In genomic region chr13:73063166-73063565, GRCh38 we compare ENCODE assay signal across 21 cellular contexts. TPM values are rescaled to one million over a fixed set of nuclear protein-coding genes. Genes with fewer than 3 reads are reported as not detected.
DNase-seq lines count a peak whose midpoint lies in the region; ATAC-seq and TF ChIP-seq lines count a peak whose summit lies in the region.
"Had no signal": no experiment of that assay in that cellular context is flagged by ENCODE, and none has a peak within 500 bp of the region (broad histone marks: within the 10 kb centered on the region; RNA-seq: fewer than 3 reads in every experiment).

No MANE protein-coding gene starts in this region.

- peaks cover 9 to 54% (median 23%) of the 10 kb centered on the region in 4 donors for H3K4me1 ChIP-seq in stomach

- ATAC-seq in GM19397 (IDR thresholded peaks at IDR 0.05; ENCODE audit: unreplicated experiment) = no peak
- ATAC-seq: activated CD8-positive, alpha-beta T cell treated with anti-CD3 and anti-CD28 coated beads, Interleukin-2, amount 10 ng/mL, durations not matched to agents 7 days and 5 days; activated naive CD8-positive, alpha-beta T cell treated with anti-CD3 and anti-CD28 coated beads, Interleukin-2, amount 50 U/mL, for 24 hours; body of pancreas; heart left ventricle; Right ventricle myocardium inferior had no signal

- H3K36me3 ChIP-seq in stomach = peaks cover 5 to 25% (median 19%) of the 10 kb centered on the region in 4 donors

- no peak for TF ChIP-seq POLR2A in stomach (IDR thresholded peaks at IDR 0.05)

- H3K27me3 ChIP-seq in stomach = no peaks in the 10 kb centered on the region
- peaks cover 0 to 1% (median 0%) of the 10 kb centered on the region in 45 donors for H3K27me3 ChIP-seq in dorsolateral prefrontal cortex
- H3K27me3 ChIP-seq: body of pancreas had no signal

- DNase-seq in HT-29 (ENCODE audit: low spot score) (peak; percentile 65), caudate nucleus (lab: John Stamatoyannopoulos, UW) (no peak), mesothelial cell of epicardium (ENCODE audit: low spot score in 2 of 2, unreplicated experiment in 2 of 2) (no peak), stomach (no peak), dorsolateral prefrontal cortex (no peak), SIG-M5 (lab: John Stamatoyannopoulos, UW) (no peak)
- DNase-seq: activated CD4-positive, alpha-beta T cell treated with anti-CD3 and anti-CD28 coated beads for 1 hour; activated CD8-positive, alpha-beta T cell treated with anti-CD3 and anti-CD28 coated beads, Interleukin-2, amount 10 ng/mL, durations not matched to agents 7 days and 5 days; activated gamma-delta T cell; activated naive CD8-positive, alpha-beta T cell treated with anti-CD3 and anti-CD28 coated beads, Interleukin-2, amount 50 U/mL, for 24 hours; body of pancreas; CD4-positive, CD25-positive, alpha-beta regulatory T cell; DMS 273 treated with DMSO at 0.1 percent for 48 hours; heart left ventricle; NCI-H2107; NCI-H524 treated with DMSO at 0.1 percent for 48 hours; stimulated activated CD4-positive, alpha-beta T cell treated with anti-CD3 and anti-CD28 coated beads, Interleukin-12 subunit alpha, Interleukin-12 subunit beta, amount 100 ng/mL, for 4 hours had no signal

- intact Hi-C loops in stomach (cut with DNase I; ENCODE audit: low total_unique reads) = no loop called here
- intact Hi-C loops in dorsolateral prefrontal cortex (cut with DNase I) = no loop called here

- H3K27me3 Mint-ChIP-seq in mesothelial cell of epicardium (ENCODE audit: low read depth) = peaks cover 8% of the 10 kb centered on the region

- TF ChIP-seq EP300 in stomach (IDR thresholded peaks at IDR 0.05) = no peak

- peak overlapping the region; percentile 38 for H3K4me3 Mint-ChIP-seq in mesothelial cell of epicardium
- H3K4me3 Mint-ChIP-seq: activated CD8-positive, alpha-beta T cell treated with anti-CD3 and anti-CD28 coated beads, Interleukin-2, amount 10 ng/mL, durations not matched to agents 7 days and 5 days; activated naive CD8-positive, alpha-beta T cell treated with anti-CD3 and anti-CD28 coated beads, Interleukin-2, amount 50 U/mL, for 24 hours; stimulated activated naive CD8-positive, alpha-beta T cell treated with anti-CD3 and anti-CD28 coated beads, Interleukin-15, Interleukin-2, amounts not matched to agents 100 ng/mL and 50 ng/mL, for 24 hours had no signal

- no peak for TF ChIP-seq CTCF in mesothelial cell of epicardium (IDR thresholded peaks at IDR 0.05; ENCODE audit: unreplicated experiment)
- no peak for TF ChIP-seq CTCF in stomach (IDR thresholded peaks at IDR 0.05)
- TF ChIP-seq CTCF in dorsolateral prefrontal cortex (IDR thresholded peaks at IDR 0.05 in 54 of 56, conservative IDR thresholded peaks at IDR 0.05 in 2 of 56; ENCODE audit: low read depth in 1 of 56, partially characterized antibody in 56 of 56) = no peak

- H3K27ac Mint-ChIP-seq in mesothelial cell of epicardium = peak overlapping the region; percentile 30
- H3K27ac Mint-ChIP-seq: activated CD8-positive, alpha-beta T cell treated with anti-CD3 and anti-CD28 coated beads, Interleukin-2, amount 10 ng/mL, durations not matched to agents 7 days and 5 days; activated naive CD8-positive, alpha-beta T cell treated with anti-CD3 and anti-CD28 coated beads, Interleukin-2, amount 50 U/mL, for 24 hours; CD4-positive, CD25-positive, alpha-beta regulatory T cell; IgD-negative memory B cell; stimulated activated naive CD8-positive, alpha-beta T cell treated with anti-CD3 and anti-CD28 coated beads, Interleukin-15, Interleukin-2, amounts not matched to agents 100 ng/mL and 50 ng/mL, for 24 hours had no signal

- peaks cover 69% of the 10 kb centered on the region for H3K4me1 Mint-ChIP-seq in mesothelial cell of epicardium

- peak overlapping the region; percentile 36 for H3K27ac ChIP-seq in caudate nucleus (ENCODE audit: low read depth, low read length)
- H3K27ac ChIP-seq in stomach = peak overlapping the region in 4 of 5 donors; percentile 87 to 92 (median 90)
- H3K27ac ChIP-seq in dorsolateral prefrontal cortex = no peak overlapping the region
- H3K27ac ChIP-seq: body of pancreas, heart left ventricle had no signal

- H3K9me3 Mint-ChIP-seq in mesothelial cell of epicardium = no peaks in the 10 kb centered on the region
- H3K9me3 Mint-ChIP-seq: activated naive CD8-positive, alpha-beta T cell treated with anti-CD3 and anti-CD28 coated beads, Interleukin-2, amount 50 U/mL, for 24 hours; CD4-positive, CD25-positive, alpha-beta regulatory T cell; IgD-negative memory B cell; stimulated activated naive CD8-positive, alpha-beta T cell treated with anti-CD3 and anti-CD28 coated beads, Interleukin-15, Interleukin-2, amounts not matched to agents 100 ng/mL and 50 ng/mL, for 24 hours had no signal

- H3K36me3 Mint-ChIP-seq in mesothelial cell of epicardium = peaks cover 13% of the 10 kb centered on the region
- H3K36me3 Mint-ChIP-seq: IgD-negative memory B cell had no signal

- H3K4me3 ChIP-seq in stomach (peak overlapping the region in 2 of 4 donors; percentile 69 to 90), dorsolateral prefrontal cortex (no peak overlapping the region)
- H3K4me3 ChIP-seq: body of pancreas, heart left ventricle had no signal

- 34 to 64% (median 45%) methylated on average over 3 of the region's 3 CpGs for WGBS in stomach, 5 donors

- H3K9me3 ChIP-seq in stomach = no peaks in the 10 kb centered on the region
- H3K9me3 ChIP-seq: body of pancreas, heart left ventricle had no signal

RNA-seq across cellular contexts. Expression of gene KLF5, which starts 4.4 kb away (rescaled TPM):
- 129 and 135 TPM in 2 replicates for total RNA-seq in HT-29 (2014; rRNA removed; shearing (Covaris generic))
- total RNA-seq in mesothelial cell of epicardium (62.4 to 70.3 TPM (median 65.9 TPM) in 3 replicates), stomach (100 to 1,000 TPM in 1 of 5 donors, 10 to 100 TPM in 4; 35.7 to 585 (median 73.9) TPM), dorsolateral prefrontal cortex (10 to 100 TPM in 1 of 120 experiments, 1 to 10 TPM in 118, under 1 TPM in 1; 0.91 to 11.0 (median 3.6) TPM)
- 100 to 1,000 TPM in 1 of 3 donors, 10 to 100 TPM in 2; 23.7 to 104 (median 82.3) TPM for polyA plus RNA-seq in stomach
- polyA plus RNA-seq: IgD-negative memory B cell had no signal

Comparison
In these comparisons a context has a peak if more than half of its experiments do, and no peak if none do; other contexts are left out.
1. H3K27ac ChIP-seq: peak in caudate nucleus (single experiment) and stomach (4 of 5); none in dorsolateral prefrontal cortex (0 of 59).